Comparison of ENCODE assay signal across 16 cellular contexts in genomic region chr19:49408816-49409440, GRCh38. TPM values are rescaled to one million over a fixed set of nuclear protein-coding genes. Genes with fewer than 3 reads are reported as not detected.
A peak's percentile ranks its signal among the peaks of the same experiment; 100 is the strongest.
DNase-seq lines count a peak whose midpoint lies in the region; ATAC-seq and TF ChIP-seq lines count a peak whose summit lies in the region.
"Had no signal": no experiment of that assay in that cellular context is flagged by ENCODE, and none has a peak within 500 bp of the region (broad histone marks: within the 10 kb centered on the region; RNA-seq: fewer than 3 reads in every experiment).

No MANE protein-coding gene starts in this region.

- H3K4me1 ChIP-seq in neuronal stem cell (ENCODE audit: control insufficient read depth in 2 of 2, insufficient read depth in 1 of 2, low read depth in 1 of 2, low read length in 2 of 2) (peaks cover 7 to 26% of the 10 kb centered on the region in 2 donors), left ventricle myocardium inferior (no peaks in the 10 kb centered on the region)
- H3K4me1 ChIP-seq: sigmoid colon had no signal

- H2BK12ac ChIP-seq in neuronal stem cell (ENCODE audit: low read length), result peak overlapping the region; percentile 65

- peaks cover 1% of the 10 kb centered on the region for H3K79me1 ChIP-seq in neuronal stem cell (ENCODE audit: low read depth, low read length)

- H3K36me3 Mint-ChIP-seq in T-helper 1 cell treated with Interleukin-12 subunit alpha and Interleukin-12 subunit beta and Interleukin-4 antibody, amounts not matched to agents 30 μg/mL and 1 μg/mL, for 36 hours (ENCODE audit: low read depth), result no peaks in the 10 kb centered on the region
- H3K36me3 Mint-ChIP-seq in activated T-helper 17 cell treated with anti-CD3 and anti-CD28 coated beads, Interleukin-2, amount 50 U/mL, for 72 hours (ENCODE audit: low read depth), result no peaks in the 10 kb centered on the region

- H3K9ac ChIP-seq in neuronal stem cell (ENCODE audit: low read depth, low read length, poor library complexity), result no peak overlapping the region

- no peak for DNase-seq in T-helper 1 cell
- DNase-seq in Kasumi-1 (lab: John Stamatoyannopoulos, UW), result peak; percentile 16 to 23
- DNase-seq in neuronal stem cell (ENCODE audit: low spot score), result no peak
- DNase-seq in pons (ENCODE audit: low spot score), result no peak
- DNase-seq in left ventricle myocardium inferior, result no peak
- DNase-seq: 8988T, cortex of kidney, NCI-H2227 treated with DMSO at 0.1 percent for 48 hours, sigmoid colon had no signal

- peaks cover 0 to 34% (median 0%) of the 10 kb centered on the region in 3 experiments for H3K27me3 ChIP-seq in neuronal stem cell (ENCODE audit: control insufficient read depth in 3 of 3, insufficient read depth in 3 of 3, low read depth in 1 of 3, low read length in 3 of 3)
- H3K27me3 ChIP-seq in left ventricle myocardium inferior (ENCODE audit: low read depth), result peaks cover 45% of the 10 kb centered on the region

- peaks cover 39% of the 10 kb centered on the region for H3K4me1 Mint-ChIP-seq in T-helper 1 cell treated with Interleukin-12 subunit alpha and Interleukin-12 subunit beta and Interleukin-4 antibody, amounts not matched to agents 30 μg/mL and 1 μg/mL, for 36 hours (ENCODE audit: low read depth)
- peaks cover 33% of the 10 kb centered on the region for H3K4me1 Mint-ChIP-seq in activated T-helper 17 cell treated with anti-CD3 and anti-CD28 coated beads, Interleukin-2, amount 50 U/mL, for 72 hours

- H3K9me3 Mint-ChIP-seq in T-helper 1 cell treated with Interleukin-12 subunit alpha and Interleukin-12 subunit beta and Interleukin-4 antibody, amounts not matched to agents 30 μg/mL and 1 μg/mL, for 36 hours, result no peaks in the 10 kb centered on the region
- no peaks in the 10 kb centered on the region for H3K9me3 Mint-ChIP-seq in activated T-helper 17 cell treated with anti-CD3 and anti-CD28 coated beads, Interleukin-2, amount 50 U/mL, for 72 hours

- intact Hi-C loops in left ventricle myocardium inferior (cut with micrococcal nuclease), result no loop called here

- peak overlapping the region; percentile 78 for H3K18ac ChIP-seq in neuronal stem cell (ENCODE audit: low read length)

- peak overlapping the region; percentile 74 for H2BK15ac ChIP-seq in neuronal stem cell (ENCODE audit: low read length)

- H3K4me3 ChIP-seq in neuronal stem cell (ENCODE audit: low read length in 2 of 2), result no peak overlapping the region
- no peak overlapping the region for H3K4me3 ChIP-seq in left ventricle myocardium inferior
- H3K4me3 ChIP-seq: sigmoid colon had no signal

- ATAC-seq in activated T-helper 17 cell treated with anti-CD3 and anti-CD28 coated beads, Interleukin-2, amount 50 U/mL, for 72 hours (replicated peaks), result peak; percentile 25
- ATAC-seq in HG02840 (IDR thresholded peaks at IDR 0.05; ENCODE audit: low FRiP score, unreplicated experiment), result no peak

- H3K27me3 Mint-ChIP-seq in T-helper 1 cell treated with Interleukin-12 subunit alpha and Interleukin-12 subunit beta and Interleukin-4 antibody, amounts not matched to agents 30 μg/mL and 1 μg/mL, for 36 hours (ENCODE audit: low read depth), result no peaks in the 10 kb centered on the region
- no peaks in the 10 kb centered on the region for H3K27me3 Mint-ChIP-seq in activated T-helper 17 cell treated with anti-CD3 and anti-CD28 coated beads, Interleukin-2, amount 50 U/mL, for 72 hours

- peak overlapping the region; percentile 66 for H3K27ac Mint-ChIP-seq in T-helper 1 cell treated with Interleukin-12 subunit alpha and Interleukin-12 subunit beta and Interleukin-4 antibody, amounts not matched to agents 30 μg/mL and 1 μg/mL, for 36 hours
- peak overlapping the region; percentile 89 for H3K27ac Mint-ChIP-seq in activated T-helper 17 cell treated with anti-CD3 and anti-CD28 coated beads, Interleukin-2, amount 50 U/mL, for 72 hours

- no peaks in the 10 kb centered on the region for H3K36me3 ChIP-seq in neuronal stem cell (replicated peaks in 1 of 2; ENCODE audit: control insufficient read depth in 2 of 2, insufficient read depth in 2 of 2, low read length in 2 of 2)
- no peaks in the 10 kb centered on the region for H3K36me3 ChIP-seq in left ventricle myocardium inferior
- H3K36me3 ChIP-seq: sigmoid colon had no signal

- H3K9me3 ChIP-seq in neuronal stem cell (replicated peaks in 1 of 2; ENCODE audit: control insufficient read depth in 2 of 2, insufficient read depth in 1 of 2, low read depth in 1 of 2, low read length in 2 of 2) (no peaks in the 10 kb centered on the region), left ventricle myocardium inferior (replicated peaks) (no peaks in the 10 kb centered on the region)
- H3K9me3 ChIP-seq: sigmoid colon had no signal

- H3K27ac ChIP-seq in neuronal stem cell (replicated peaks; ENCODE audit: low read length), result no peak overlapping the region
- H3K27ac ChIP-seq in left ventricle myocardium inferior (replicated peaks), result no peak overlapping the region
- H3K27ac ChIP-seq: sigmoid colon had no signal

- no peak for TF ChIP-seq CTCF in left ventricle myocardium inferior (IDR thresholded peaks at IDR 0.05; ENCODE audit: borderline replicate concordance)

- peak overlapping the region; percentile 93 for H2AK5ac ChIP-seq in neuronal stem cell (ENCODE audit: low read depth, low read length)

- H3K4me3 Mint-ChIP-seq in T-helper 1 cell treated with Interleukin-12 subunit alpha and Interleukin-12 subunit beta and Interleukin-4 antibody, amounts not matched to agents 30 μg/mL and 1 μg/mL, for 36 hours, result peak overlapping the region; percentile 62
- H3K4me3 Mint-ChIP-seq in activated T-helper 17 cell treated with anti-CD3 and anti-CD28 coated beads, Interleukin-2, amount 50 U/mL, for 72 hours, result peak overlapping the region; percentile 74

- peak overlapping the region; percentile 50 for H3K14ac ChIP-seq in neuronal stem cell (ENCODE audit: low read length)

- WGBS in neuronal stem cell (ENCODE audit: extremely low coverage in 2 of 2, insufficient read length in 2 of 2, insufficient replicate concordance in 1 of 2), 2 donors, result no CpG with 5 or more reads among the region's 8 CpGs

- no peak overlapping the region for H4K91ac ChIP-seq in neuronal stem cell (ENCODE audit: low read depth, low read length, poor library complexity)

- no peak overlapping the region for H4K8ac ChIP-seq in neuronal stem cell (ENCODE audit: low read depth, low read length)

- no peak overlapping the region for H3K4me2 ChIP-seq in neuronal stem cell (ENCODE audit: insufficient read depth, low read length, poor library complexity, severe bottlenecking)

- H2AFZ ChIP-seq in neuronal stem cell (ENCODE audit: low read length), result peak overlapping the region; percentile 29

- peak overlapping the region; percentile 46 for H3K4ac ChIP-seq in neuronal stem cell (ENCODE audit: low read length)

- H2BK120ac ChIP-seq in neuronal stem cell (ENCODE audit: low read depth, low read length), result no peak overlapping the region

- no peak overlapping the region for H2BK5ac ChIP-seq in neuronal stem cell (ENCODE audit: low read length)

- H3K23ac ChIP-seq in neuronal stem cell (ENCODE audit: low read depth, low read length, poor library complexity), result no peak overlapping the region

RNA-seq across cellular contexts. Expression of gene PTH2, which starts 14.3 kb away (rescaled TPM):
- not detected for total RNA-seq in activated T-helper 17 cell treated with anti-CD3 and anti-CD28 coated beads, Interleukin-2, amount 50 U/mL, for 72 hours
- polyA plus RNA-seq in neuronal stem cell (2013, experiment 1 of 2), result 1.4 TPM
- polyA plus RNA-seq in neuronal stem cell (2013, experiment 2 of 2), result 1.6 TPM
- total RNA-seq in left ventricle myocardium inferior, result not detected
- total RNA-seq: glomerular endothelial cell; HT1080; mesenteric fat pad; sigmoid colon; T-helper 2 cell treated with Interferon-gamma antibody and Interleukin-4, amounts not matched to agents 100 ng/mL and 5 ng/mL, for 36 hours had no signal
- polyA plus RNA-seq: sigmoid colon had no signal

RNA-seq across cellular contexts. Expression of gene GFY, which starts 16.3 kb away (rescaled TPM):
- not detected for total RNA-seq in activated T-helper 17 cell treated with anti-CD3 and anti-CD28 coated beads, Interleukin-2, amount 50 U/mL, for 72 hours
- 1.3 TPM for polyA plus RNA-seq in neuronal stem cell (2013, experiment 1 of 2)
- 1.5 TPM for polyA plus RNA-seq in neuronal stem cell (2013, experiment 2 of 2)
- total RNA-seq in left ventricle myocardium inferior, result 0.14 TPM
- total RNA-seq: glomerular endothelial cell; HT1080; mesenteric fat pad; sigmoid colon; T-helper 2 cell treated with Interferon-gamma antibody and Interleukin-4, amounts not matched to agents 100 ng/mL and 5 ng/mL, for 36 hours had no signal
- polyA plus RNA-seq: sigmoid colon had no signal

RNA-seq across cellular contexts. Expression of gene KASH5, which starts 20.9 kb away (rescaled TPM):
- total RNA-seq in activated T-helper 17 cell treated with anti-CD3 and anti-CD28 coated beads, Interleukin-2, amount 50 U/mL, for 72 hours, result 1 to 10 TPM in 1 of 2 donors, not detected in 1; 1.1 TPM
- polyA plus RNA-seq in neuronal stem cell (2013, experiment 1 of 2), result 0.17 TPM
- polyA plus RNA-seq in neuronal stem cell (2013, experiment 2 of 2), result 0.17 TPM
- not detected for total RNA-seq in left ventricle myocardium inferior
- total RNA-seq: glomerular endothelial cell, HT1080, mesenteric fat pad, sigmoid colon had no signal

RNA-seq across cellular contexts. Expression of gene SLC17A7, which starts 32.4 kb away (rescaled TPM):
- total RNA-seq in activated T-helper 17 cell treated with anti-CD3 and anti-CD28 coated beads, Interleukin-2, amount 50 U/mL, for 72 hours, result under 1 TPM in 1 of 2 donors, not detected in 1; 0.40 TPM
- polyA plus RNA-seq in neuronal stem cell (2013, experiment 1 of 2), result 2.3 TPM
- polyA plus RNA-seq in neuronal stem cell (2013, experiment 2 of 2), result 2.0 TPM
- 0.99 TPM for total RNA-seq in left ventricle myocardium inferior
- total RNA-seq: glomerular endothelial cell had no signal

RNA-seq across cellular contexts. Expression of gene PIH1D1, which starts 42.7 kb away (rescaled TPM):
- 100 to 1,000 TPM; 183 to 194 TPM for total RNA-seq in activated T-helper 17 cell treated with anti-CD3 and anti-CD28 coated beads, Interleukin-2, amount 50 U/mL, for 72 hours
- polyA plus RNA-seq in neuronal stem cell (2013, experiment 1 of 2), result 94.4 TPM
- polyA plus RNA-seq in neuronal stem cell (2013, experiment 2 of 2), result 94.2 TPM
- total RNA-seq in left ventricle myocardium inferior, result 24.7 TPM

Comparison
In these comparisons a context has a peak if more than half of its experiments do, and no peak if none do; other contexts are left out.
1. DNase-seq: peak in Kasumi-1 (2 of 2); none in T-helper 1 cell (0 of 5), neuronal stem cell (single experiment), pons (single experiment) and left ventricle myocardium inferior (single experiment).